31 cellular contexts compared by ENCODE assay signal in the genomic region with DNA sequence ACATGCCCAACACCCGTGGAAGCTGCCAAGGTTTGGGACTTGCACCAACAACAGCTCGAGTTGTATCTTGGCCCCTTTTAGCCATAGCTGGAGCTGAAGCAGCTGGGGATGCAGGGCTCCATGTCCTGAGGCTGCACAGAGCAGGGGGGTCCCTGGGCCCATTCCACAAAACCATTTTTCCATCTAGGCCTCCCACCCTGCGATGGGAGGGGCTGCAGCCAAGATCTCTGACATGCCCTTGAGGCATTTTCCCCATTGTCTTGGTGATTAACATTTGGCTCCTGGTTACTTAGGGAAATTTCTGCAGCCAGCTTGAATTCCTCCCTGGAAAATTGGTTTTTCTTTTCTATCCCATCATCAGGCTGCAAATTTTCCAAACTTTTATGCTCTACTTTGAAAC.
"Had no signal": no experiment of that assay in that cellular context is flagged by ENCODE, and none has a peak within 500 bp of the region (broad histone marks: within the 10 kb centered on the region; RNA-seq: fewer than 3 reads in every experiment).

No MANE protein-coding gene starts in this region.

- H3K27ac ChIP-seq: heart left ventricle, left lung, lower lobe of right lung, neural progenitor cell, ovary, right atrium auricular region, right lobe of liver, suprapubic skin, thoracic aorta, tibial artery, upper lobe of right lung had no signal

- H3K9me3 ChIP-seq: lower lobe of right lung, ovary, right atrium auricular region, right lobe of liver, suprapubic skin, thoracic aorta, tibial artery, upper lobe of right lung had no signal

- H2AFZ ChIP-seq: neural progenitor cell had no signal

- H3K4me3 Mint-ChIP-seq: immature natural killer cell; mesothelial cell of epicardium; naive B cell; natural killer cell; nephron progenitor cell; neural progenitor cell; stimulated activated naive CD8-positive, alpha-beta T cell treated with anti-CD3 and anti-CD28 coated beads, Interleukin-15, Interleukin-2, amounts not matched to agents 100 ng/mL and 50 ng/mL, for 24 hours had no signal

- H3K27me3 ChIP-seq: heart left ventricle, left lung, neural progenitor cell, ovary, right atrium auricular region, right lobe of liver, suprapubic skin, tibial artery, upper lobe of right lung had no signal

- H3K4me3 ChIP-seq: heart left ventricle, left lung, lower lobe of right lung, neural progenitor cell, ovary, right atrium auricular region, right lobe of liver, suprapubic skin, thoracic aorta, tibial artery, upper lobe of right lung had no signal

- H3K4me2 ChIP-seq: neural progenitor cell had no signal

- FAIRE-seq: islet of Langerhans, kidney, urothelium cell line had no signal

- H3K4me1 ChIP-seq: heart left ventricle, left lung, lower lobe of right lung, neural progenitor cell, right atrium auricular region, right lobe of liver, suprapubic skin, tibial artery, upper lobe of right lung had no signal

- H3K4me1 Mint-ChIP-seq: immature natural killer cell, mesothelial cell of epicardium, naive B cell, natural killer cell, nephron progenitor cell, neural progenitor cell had no signal

- H3K9me3 Mint-ChIP-seq: neural progenitor cell had no signal

- H3K36me3 Mint-ChIP-seq: immature natural killer cell, mesothelial cell of epicardium, naive B cell, neural progenitor cell had no signal

- ATAC-seq: heart left ventricle, left colon, left lung, lower lobe of right lung, natural killer cell, right lobe of liver, upper lobe of right lung had no signal

- H3K27ac Mint-ChIP-seq: immature natural killer cell; mesothelial cell of epicardium; naive B cell; natural killer cell; nephron progenitor cell; neural progenitor cell; progenitor cell of endocrine pancreas; stimulated activated naive CD8-positive, alpha-beta T cell treated with anti-CD3 and anti-CD28 coated beads, Interleukin-15, Interleukin-2, amounts not matched to agents 100 ng/mL and 50 ng/mL, for 24 hours had no signal

- H3K9ac ChIP-seq: neural progenitor cell had no signal

- H3K27me3 Mint-ChIP-seq: naive B cell; progenitor cell of endocrine pancreas; stimulated activated naive CD8-positive, alpha-beta T cell treated with anti-CD3 and anti-CD28 coated beads, Interleukin-15, Interleukin-2, amounts not matched to agents 100 ng/mL and 50 ng/mL, for 24 hours had no signal

- DNase-seq: heart left ventricle; hypothalamus; immature natural killer cell; kidney; left colon; left lung; lower lobe of right lung; mammary epithelial cell; mesenchymal stem cell; naive B cell; natural killer cell; nephron progenitor cell; ovary; right lobe of liver; stimulated activated CD4-positive, alpha-beta T cell treated with anti-CD3 and anti-CD28 coated beads, Interleukin-12 subunit alpha, Interleukin-12 subunit beta, amount 100 ng/mL, for 4 hours; stimulated activated CD4-positive, alpha-beta T cell treated with anti-CD3 and anti-CD28 coated beads, Interleukin-15, amount 100 ng/mL, for 24 hours; stimulated activated CD4-positive, alpha-beta T cell treated with anti-CD3 and anti-CD28 coated beads, Interleukin-2, amount 100 ng/mL, for 24 hours; stimulated activated CD4-positive, alpha-beta T cell treated with anti-CD3 and anti-CD28 coated beads, Interleukin-4, amount 100 ng/mL, for 1 hour; stimulated activated naive CD4-positive, alpha-beta T cell; tibial artery; trophoblast cell; upper lobe of right lung had no signal

- H3K36me3 ChIP-seq: heart left ventricle, left lung, lower lobe of right lung, neural progenitor cell, ovary, right atrium auricular region, right lobe of liver, suprapubic skin, thoracic aorta, tibial artery, upper lobe of right lung had no signal
